In the genomic region with DNA sequence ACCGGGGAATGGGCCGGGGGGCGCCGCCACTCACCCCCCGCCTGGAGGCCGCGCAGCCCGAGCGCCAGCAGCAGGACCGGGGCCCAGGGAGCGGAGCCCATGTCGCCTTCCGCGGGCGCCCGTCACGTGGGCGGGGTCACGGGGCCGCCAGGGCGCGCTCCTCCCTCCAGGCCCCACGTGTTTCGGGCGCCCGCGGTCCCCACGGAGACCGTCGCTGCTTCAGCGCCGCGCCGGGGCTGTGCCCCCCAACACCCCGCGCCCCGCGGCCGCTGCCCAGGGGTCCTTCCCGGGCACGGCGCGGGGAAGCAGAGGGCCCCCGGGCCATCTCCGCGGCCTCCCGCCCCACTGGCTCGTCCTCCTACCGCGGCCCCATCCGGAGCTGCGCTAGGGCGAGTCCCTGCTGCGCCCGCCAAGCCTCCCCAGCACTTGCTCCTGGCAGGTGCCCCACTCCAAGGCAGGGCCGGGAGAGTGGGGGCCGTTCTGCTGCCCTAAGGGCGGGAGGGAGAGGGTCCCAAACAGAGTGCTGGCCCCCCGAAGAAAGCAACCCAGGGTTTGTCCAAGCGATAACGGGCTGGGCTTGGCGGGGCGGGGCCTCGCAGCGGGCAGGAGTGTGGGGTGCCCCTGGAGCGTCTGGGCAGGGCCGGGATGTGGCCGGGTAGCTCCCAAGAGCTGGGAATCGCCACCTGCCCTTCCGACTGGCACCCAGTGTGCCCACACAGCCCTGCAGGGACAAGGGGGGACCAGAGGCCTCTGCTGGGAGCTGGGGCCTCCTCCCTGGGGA, we compare ENCODE assay signal across 8 cellular contexts. TPM values are rescaled to one million over a fixed set of nuclear protein-coding genes. Genes with fewer than 3 reads are reported as not detected.
DNase-seq lines count a peak whose midpoint lies in the region; ATAC-seq and TF ChIP-seq lines count a peak whose summit lies in the region.

TSS of gene DPP7 (minus strand) at position 121 of the 781 bp plus-strand sequence. CDS start at position 101, 20 bp downstream.

- TF ChIP-seq POLR2A in breast epithelium (IDR thresholded peaks at IDR 0.05), result no peak

- peak within 1 kb of the TSS; percentile 62; the same call in 1 of the 2 replicates for H3K9ac ChIP-seq in MM.1S (ENCODE audit: low read length)

- DNase-seq in MM.1S, result peak; percentile 73
- no peak for DNase-seq in WERI-Rb-1
- peak in 1 of 2 donors; percentile 42 for DNase-seq in breast epithelium (ENCODE audit: low spot score in 2 of 2)
- peak; percentile 33 for DNase-seq in iris pigment epithelial cell (ENCODE audit: low read depth)
- DNase-seq in stimulated activated CD4-positive, alpha-beta T cell treated with anti-CD3 and anti-CD28 coated beads, Interleukin-15, amount 100 ng/mL, for 1 hour (ENCODE audit: low read depth in 1 of 2, low spot score in 1 of 2), result peak; percentile 68 to 73

- H3F3A ChIP-seq in DOHH2 (ENCODE audit: control insufficient read depth, insufficient read depth) (peaks cover 5% of the 10 kb centered on the region; the same call in 1 of the 2 replicates), MM.1S (ENCODE audit: insufficient read depth, low read length) (no peaks in the 10 kb centered on the region)

- peaks cover 26% of the 10 kb centered on the region for H3K79me2 ChIP-seq in DOHH2 (ENCODE audit: control insufficient read depth, low read length)
- H3K79me2 ChIP-seq in MM.1S (ENCODE audit: low read length), result no peaks in the 10 kb centered on the region

- H3K9me2 ChIP-seq in DOHH2 (replicated peaks; ENCODE audit: control insufficient read depth, low read length) (no peaks in the 10 kb centered on the region), MM.1S (replicated peaks; ENCODE audit: insufficient read depth, low read length) (no peaks in the 10 kb centered on the region)

- no peak for TF ChIP-seq CTCF in DOHH2 (IDR thresholded peaks at IDR 0.05; ENCODE audit: low read depth, low read length, poor library complexity, severe bottlenecking)
- no peak for TF ChIP-seq CTCF in MM.1S (IDR thresholded peaks at IDR 0.05; ENCODE audit: low read length)
- TF ChIP-seq CTCF in WERI-Rb-1 (IDR thresholded peaks at IDR 0.05; ENCODE audit: low read depth, low read length), result no peak
- TF ChIP-seq CTCF in breast epithelium (IDR thresholded peaks at IDR 0.05), result no peak

- H2AFZ ChIP-seq in MM.1S (ENCODE audit: low read length), result peak within 1 kb of the TSS; percentile 72

- H3K36me3 ChIP-seq in DOHH2 (ENCODE audit: control insufficient read depth, low read length) (peaks cover 35% of the 10 kb centered on the region), MM.1S (replicated peaks; ENCODE audit: insufficient read depth, low read length) (no peaks in the 10 kb centered on the region), WERI-Rb-1 (peaks cover 3% of the 10 kb centered on the region; the same call in 1 of the 2 replicates), breast epithelium (no peaks in the 10 kb centered on the region)

- H3K27ac ChIP-seq in DOHH2 (ENCODE audit: low read depth, low read length) (peak within 1 kb of the TSS; percentile 42), MM.1S (ENCODE audit: low read length) (no peak within 1 kb of the TSS), WERI-Rb-1 (peak within 1 kb of the TSS; percentile 53; the same call in 1 of the 2 replicates), breast epithelium (no peak within 1 kb of the TSS)

- intact Hi-C loops in breast epithelium (cut with DNase I; ENCODE audit: low total_unique reads), result loop anchor here (10.0 kb wide), 1 partner anchor 120 kb away; the partner anchor contains the start of gene SLC34A3

- ATAC-seq in GM21576 (IDR thresholded peaks at IDR 0.05; ENCODE audit: unreplicated experiment), result peak; percentile 72
- ATAC-seq in HG02870 (IDR thresholded peaks at IDR 0.05; ENCODE audit: unreplicated experiment), result no peak

- H3K9me3 ChIP-seq in DOHH2 (ENCODE audit: control insufficient read depth, insufficient read depth, low read length), result no peaks in the 10 kb centered on the region
- no peaks in the 10 kb centered on the region for H3K9me3 ChIP-seq in MM.1S (replicated peaks; ENCODE audit: insufficient read depth, low read length)
- no peaks in the 10 kb centered on the region for H3K9me3 ChIP-seq in WERI-Rb-1 (ENCODE audit: severe bottlenecking)
- no peaks in the 10 kb centered on the region for H3K9me3 ChIP-seq in breast epithelium

- H3K4me2 ChIP-seq in DOHH2 (ENCODE audit: low read length), result peak within 1 kb of the TSS; percentile 99
- peak within 1 kb of the TSS; percentile 95 for H3K4me2 ChIP-seq in MM.1S (ENCODE audit: low read depth, low read length)

- H3K4me1 ChIP-seq in DOHH2 (ENCODE audit: control insufficient read depth, low read length), result peaks cover 41% of the 10 kb centered on the region
- H3K4me1 ChIP-seq in MM.1S (ENCODE audit: low read length), result peaks cover 4% of the 10 kb centered on the region; the same call in 1 of the 2 replicates
- H3K4me1 ChIP-seq in breast epithelium, result no peaks in the 10 kb centered on the region

- H3K27me3 ChIP-seq in DOHH2 (ENCODE audit: control insufficient read depth, low read length) (no peaks in the 10 kb centered on the region), MM.1S (replicated peaks; ENCODE audit: insufficient read depth, low read length) (peaks cover 15% of the 10 kb centered on the region), WERI-Rb-1 (ENCODE audit: insufficient read depth, low read depth, severe bottlenecking) (no peaks in the 10 kb centered on the region), breast epithelium (no peaks in the 10 kb centered on the region)

- H3K4me3 ChIP-seq in DOHH2 (ENCODE audit: low read length) (peak within 1 kb of the TSS; percentile 83), MM.1S (ENCODE audit: low read length) (peak within 1 kb of the TSS; percentile 61), WERI-Rb-1 (ENCODE audit: low read depth, low read length) (peak within 1 kb of the TSS; percentile 39), breast epithelium (peak within 1 kb of the TSS; percentile 78 to 81 (median 80))

- H4K20me1 ChIP-seq in DOHH2 (ENCODE audit: control insufficient read depth, insufficient read depth, low read depth, low read length) (no peaks in the 10 kb centered on the region), MM.1S (ENCODE audit: insufficient read depth, low read length) (no peaks in the 10 kb centered on the region)

RNA-seq across cellular contexts. Expression of gene DPP7, which starts in this region (rescaled TPM):
- 100 to 1,000 TPM; 115 to 137 (median 132) TPM for total RNA-seq in breast epithelium

Comparison
In these comparisons a context has a peak if more than half of its experiments do, and no peak if none do; other contexts are left out.
1. H3K27ac ChIP-seq: peak in DOHH2 (single experiment) and WERI-Rb-1 (single experiment); none in MM.1S (single experiment) and breast epithelium (0 of 2).
2. Peak in every context shown above with its lines, with median percentiles within 50 percentile points of each other: H3K4me3 ChIP-seq.